18 cellular contexts compared by ENCODE assay signal in genomic region chr22:46916886-46917625, GRCh38.
DNase-seq lines count a peak whose midpoint lies in the region; ATAC-seq and TF ChIP-seq lines count a peak whose summit lies in the region.
"Had no signal": no experiment of that assay in that cellular context is flagged by ENCODE, and none has a peak within 500 bp of the region (broad histone marks: within the 10 kb centered on the region; RNA-seq: fewer than 3 reads in every experiment).

No MANE protein-coding gene starts in this region.

- no peak overlapping the region for H3K4me3 Mint-ChIP-seq in activated CD8-positive, alpha-beta memory T cell treated with anti-CD3 and anti-CD28 coated beads, Interleukin-2, amount 10 ng/mL, durations not matched to agents 7 days and 5 days
- no peak overlapping the region for H3K4me3 Mint-ChIP-seq in WTC11
- no peak overlapping the region for H3K4me3 Mint-ChIP-seq in memory B cell
- peak overlapping the region in 1 of 2 donors; percentile 2 for H3K4me3 Mint-ChIP-seq in stimulated activated naive B cell treated with anti-CD40 and anti-IgM and Interleukin-4, amounts not matched to agents 10 μg/mL and 1 μg/mL and 100 μg/mL, for 72 hours
- H3K4me3 Mint-ChIP-seq in naive thymus-derived CD4-positive, alpha-beta T cell: peak overlapping the region in 1 of 10 donors; percentile 13

- H3K4me3 ChIP-seq in naive thymus-derived CD4-positive, alpha-beta T cell (ENCODE audit: low read length): no peak overlapping the region
- H3K4me3 ChIP-seq: BLaER1 treated with 17β-estradiol and CSF1 and Interleukin-3, amounts not matched to agents 10 nM and 100 nM; HAP-1; MG63 had no signal

- POLR2A ChIA-PET in WTC11 (lab: Charles Lee): no interaction called here
- POLR2A ChIA-PET in naive thymus-derived CD4-positive, alpha-beta T cell (lab: Charles Lee): no interaction called here

- peak; percentile 27 for DNase-seq in activated CD8-positive, alpha-beta memory T cell treated with anti-CD3 and anti-CD28 coated beads, Interleukin-2, amount 10 ng/mL, durations not matched to agents 7 days and 5 days
- no peak for DNase-seq in activated CD8-positive, alpha-beta memory T cell treated with anti-CD3 and anti-CD28 coated beads, Interleukin-2, amount 50 U/mL, for 4 hours
- DNase-seq in WTC11 (ENCODE audit: low spot score): no peak
- no peak for DNase-seq in memory B cell (ENCODE audit: low spot score in 2 of 2)
- no peak for DNase-seq in stimulated activated naive B cell treated with anti-CD40 and anti-IgM and Interleukin-4, amounts not matched to agents 10 μg/mL and 1 μg/mL and 100 μg/mL, for 72 hours
- DNase-seq in naive thymus-derived CD4-positive, alpha-beta T cell: no peak
- no peak for DNase-seq in NCI-H2029 (lab: John Stamatoyannopoulos, UW)
- DNase-seq: 8988T, DMS153, EL, MG63, NCI-H1092 treated with DMSO at 0.1 percent for 48 hours, NCI-H187, NCI-H446, PC-3 had no signal

- H3K9me3 ChIP-seq in naive thymus-derived CD4-positive, alpha-beta T cell (ENCODE audit: control insufficient read depth in 2 of 3, low read length in 3 of 3): no peaks in the 10 kb centered on the region

- no peaks in the 10 kb centered on the region for H3K27me3 Mint-ChIP-seq in activated CD8-positive, alpha-beta memory T cell treated with anti-CD3 and anti-CD28 coated beads, Interleukin-2, amount 10 ng/mL, durations not matched to agents 7 days and 5 days
- H3K27me3 Mint-ChIP-seq in WTC11 (ENCODE audit: low read depth): no peaks in the 10 kb centered on the region
- H3K27me3 Mint-ChIP-seq in memory B cell: no peaks in the 10 kb centered on the region
- H3K27me3 Mint-ChIP-seq in stimulated activated naive B cell treated with anti-CD40 and anti-IgM and Interleukin-4, amounts not matched to agents 10 μg/mL and 1 μg/mL and 100 μg/mL, for 72 hours: no peaks in the 10 kb centered on the region
- H3K27me3 Mint-ChIP-seq in naive thymus-derived CD4-positive, alpha-beta T cell: no peaks in the 10 kb centered on the region

- no peak for ATAC-seq in activated CD8-positive, alpha-beta memory T cell treated with anti-CD3 and anti-CD28 coated beads, Interleukin-2, amount 10 ng/mL, durations not matched to agents 7 days and 5 days
- ATAC-seq in WTC11: no peak
- ATAC-seq in memory B cell (ENCODE audit: low read depth): no peak
- no peak for ATAC-seq in stimulated activated naive B cell treated with anti-CD40 and anti-IgM and Interleukin-4, amounts not matched to agents 10 μg/mL and 1 μg/mL and 100 μg/mL, for 72 hours (replicated peaks)
- no peak for ATAC-seq in naive thymus-derived CD4-positive, alpha-beta T cell
- ATAC-seq in HG03139 (IDR thresholded peaks at IDR 0.05; ENCODE audit: unreplicated experiment): no peak
- ATAC-seq: PC-3 had no signal

- no peaks in the 10 kb centered on the region for H3K4me1 ChIP-seq in naive thymus-derived CD4-positive, alpha-beta T cell (ENCODE audit: control insufficient read depth in 2 of 2, insufficient read depth in 2 of 2, low read length in 2 of 2)
- H3K4me1 ChIP-seq: BLaER1 treated with 17β-estradiol and CSF1 and Interleukin-3, amounts not matched to agents 10 nM and 100 nM; HAP-1 had no signal

- peaks cover 22% of the 10 kb centered on the region for H3K36me3 Mint-ChIP-seq in activated CD8-positive, alpha-beta memory T cell treated with anti-CD3 and anti-CD28 coated beads, Interleukin-2, amount 10 ng/mL, durations not matched to agents 7 days and 5 days
- peaks cover 17% of the 10 kb centered on the region for H3K36me3 Mint-ChIP-seq in WTC11
- H3K36me3 Mint-ChIP-seq in memory B cell: peaks cover 44% of the 10 kb centered on the region
- peaks cover 46 to 68% of the 10 kb centered on the region in 2 donors for H3K36me3 Mint-ChIP-seq in stimulated activated naive B cell treated with anti-CD40 and anti-IgM and Interleukin-4, amounts not matched to agents 10 μg/mL and 1 μg/mL and 100 μg/mL, for 72 hours
- H3K36me3 Mint-ChIP-seq in naive thymus-derived CD4-positive, alpha-beta T cell: peaks cover 29 to 72% (median 61%) of the 10 kb centered on the region in 5 donors

- H3K36me3 ChIP-seq in naive thymus-derived CD4-positive, alpha-beta T cell (ENCODE audit: control insufficient read depth in 2 of 3, insufficient read depth in 3 of 3, low read length in 3 of 3): peaks cover 0 to 60% (median 0%) of the 10 kb centered on the region in 3 experiments
- H3K36me3 ChIP-seq: HAP-1 had no signal

- H3K27me3 ChIP-seq in naive thymus-derived CD4-positive, alpha-beta T cell (ENCODE audit: control insufficient read depth in 2 of 2, insufficient read depth in 2 of 2, low read length in 2 of 2): no peaks in the 10 kb centered on the region
- H3K27me3 ChIP-seq: BLaER1 treated with 17β-estradiol and CSF1 and Interleukin-3, amounts not matched to agents 10 nM and 100 nM; MG63 had no signal

- no peak overlapping the region for H3K27ac Mint-ChIP-seq in activated CD8-positive, alpha-beta memory T cell treated with anti-CD3 and anti-CD28 coated beads, Interleukin-2, amount 10 ng/mL, durations not matched to agents 7 days and 5 days
- H3K27ac Mint-ChIP-seq in WTC11 (peak overlapping the region; percentile 62), memory B cell (peak overlapping the region; percentile 22)
- H3K27ac Mint-ChIP-seq in stimulated activated naive B cell treated with anti-CD40 and anti-IgM and Interleukin-4, amounts not matched to agents 10 μg/mL and 1 μg/mL and 100 μg/mL, for 72 hours: peak overlapping the region; percentile 78
- H3K27ac Mint-ChIP-seq in naive thymus-derived CD4-positive, alpha-beta T cell: peak overlapping the region in 2 of 9 donors; percentile 20 to 78

- H3K9me3 Mint-ChIP-seq in activated CD8-positive, alpha-beta memory T cell treated with anti-CD3 and anti-CD28 coated beads, Interleukin-2, amount 10 ng/mL, durations not matched to agents 7 days and 5 days (ENCODE audit: low read depth): peaks cover 2% of the 10 kb centered on the region
- H3K9me3 Mint-ChIP-seq in WTC11: peaks cover 9% of the 10 kb centered on the region
- H3K9me3 Mint-ChIP-seq in memory B cell: peaks cover 7% of the 10 kb centered on the region
- H3K9me3 Mint-ChIP-seq in stimulated activated naive B cell treated with anti-CD40 and anti-IgM and Interleukin-4, amounts not matched to agents 10 μg/mL and 1 μg/mL and 100 μg/mL, for 72 hours: peaks cover 4 to 7% of the 10 kb centered on the region in 2 donors
- H3K9me3 Mint-ChIP-seq in naive thymus-derived CD4-positive, alpha-beta T cell: peaks cover 0 to 8% (median 0%) of the 10 kb centered on the region in 11 donors

- intact Hi-C loops in naive thymus-derived CD4-positive, alpha-beta T cell (cut with micrococcal nuclease): no loop called here

- TF ChIP-seq CTCF in WTC11 (IDR thresholded peaks at IDR 0.05): no peak

- CTCF ChIA-PET in activated CD8-positive, alpha-beta memory T cell treated with anti-CD3 and anti-CD28 coated beads, Interleukin-2, amount 10 ng/mL, durations not matched to agents 7 days and 5 days (lab: Charles Lee): no interaction called here
- CTCF ChIA-PET in WTC11 (lab: Charles Lee): no interaction called here
- CTCF ChIA-PET in naive thymus-derived CD4-positive, alpha-beta T cell (lab: Charles Lee): interaction anchor here (0.6 kb wide), 1 partner anchor 80 kb away, joined by 3 read pairs; no protein-coding TSS in a partner anchor

- H3K4me1 Mint-ChIP-seq in activated CD8-positive, alpha-beta memory T cell treated with anti-CD3 and anti-CD28 coated beads, Interleukin-2, amount 10 ng/mL, durations not matched to agents 7 days and 5 days: peaks cover 7% of the 10 kb centered on the region
- H3K4me1 Mint-ChIP-seq in WTC11 (no peaks in the 10 kb centered on the region), memory B cell (peaks cover 4% of the 10 kb centered on the region)
- peaks cover 9 to 24% of the 10 kb centered on the region in 2 donors for H3K4me1 Mint-ChIP-seq in stimulated activated naive B cell treated with anti-CD40 and anti-IgM and Interleukin-4, amounts not matched to agents 10 μg/mL and 1 μg/mL and 100 μg/mL, for 72 hours
- peaks cover 4 to 21% (median 16%) of the 10 kb centered on the region in 7 donors for H3K4me1 Mint-ChIP-seq in naive thymus-derived CD4-positive, alpha-beta T cell

- no peak overlapping the region for H3K27ac ChIP-seq in naive thymus-derived CD4-positive, alpha-beta T cell (ENCODE audit: low read depth, low read length)
- H3K27ac ChIP-seq: BLaER1 treated with 17β-estradiol and CSF1 and Interleukin-3, amounts not matched to agents 10 nM and 100 nM had no signal

TF ChIP-seq in WTC11, 78 proteins besides CTCF, POLR2A, EP300 and RAD21 (continues in another document):
- TF ChIP-seq MAX (CRISPR knock-in tag; IDR thresholded peaks at IDR 0.05) (no peak), JUN (CRISPR knock-in tag; IDR thresholded peaks at IDR 0.05) (no peak), ZNF263 (CRISPR knock-in tag; IDR thresholded peaks at IDR 0.05; ENCODE audit: low read depth) (no peak), NFE2L1 (CRISPR knock-in tag; IDR thresholded peaks at IDR 0.05) (no peak), ERG (CRISPR knock-in tag; IDR thresholded peaks at IDR 0.05) (no peak)
